ENCODE assay signal across 1 cellular context in the genomic region with DNA sequence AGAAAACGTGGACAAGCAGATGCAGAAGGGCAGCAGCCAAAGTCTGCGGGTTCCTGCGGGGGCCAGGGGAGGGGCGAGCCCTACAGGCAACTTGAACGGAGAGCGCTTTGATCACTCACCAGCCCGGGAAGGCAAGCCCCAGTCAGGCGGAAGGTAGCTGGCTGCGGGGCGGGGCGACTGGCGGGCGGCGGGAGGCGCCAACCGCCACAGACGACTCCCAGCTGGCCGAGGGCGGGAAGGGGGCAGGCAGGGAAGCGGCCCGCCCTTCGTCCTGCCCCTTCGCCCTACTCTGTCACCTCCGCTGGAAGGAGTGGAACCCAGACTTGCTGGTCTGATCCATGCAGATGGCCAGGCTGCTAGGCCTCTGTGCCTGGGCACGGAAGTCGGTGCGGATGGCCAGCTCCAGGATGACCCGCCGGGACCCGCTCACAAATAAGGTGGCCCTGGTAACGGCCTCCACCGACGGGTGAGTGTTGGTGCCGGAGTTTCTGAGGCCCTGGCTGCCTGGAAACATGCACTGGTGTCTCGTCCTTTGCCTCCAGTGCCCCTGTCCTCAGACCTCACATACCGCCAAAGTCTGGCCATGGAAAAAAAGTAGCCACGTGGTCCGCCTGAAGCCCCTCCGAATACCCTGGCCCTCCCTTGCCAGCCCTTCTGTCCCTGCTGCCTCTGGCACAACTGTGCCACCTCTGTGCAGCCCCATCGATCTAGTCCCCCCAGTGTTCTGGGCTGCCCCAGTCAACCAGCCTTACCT.
A peak's percentile ranks its signal among the peaks of the same experiment; 100 is the strongest.
TF ChIP-seq lines count a peak whose summit lies in the region.
"Not testable (repeated sequence)": the region's sequence is repeated elsewhere in the genome, so short reads cannot be mapped to it uniquely, and the experiment has no call there.

A gene (plus strand): TSS at position 320 of the 754 bp plus-strand sequence. CDS start 19 bp downstream, at position 339.

TF ChIP-seq in HepG2, 621 proteins besides CTCF, POLR2A, EP300 and RAD21 (continued from another document and continues in another):
- TF ChIP-seq, protein P1, sequence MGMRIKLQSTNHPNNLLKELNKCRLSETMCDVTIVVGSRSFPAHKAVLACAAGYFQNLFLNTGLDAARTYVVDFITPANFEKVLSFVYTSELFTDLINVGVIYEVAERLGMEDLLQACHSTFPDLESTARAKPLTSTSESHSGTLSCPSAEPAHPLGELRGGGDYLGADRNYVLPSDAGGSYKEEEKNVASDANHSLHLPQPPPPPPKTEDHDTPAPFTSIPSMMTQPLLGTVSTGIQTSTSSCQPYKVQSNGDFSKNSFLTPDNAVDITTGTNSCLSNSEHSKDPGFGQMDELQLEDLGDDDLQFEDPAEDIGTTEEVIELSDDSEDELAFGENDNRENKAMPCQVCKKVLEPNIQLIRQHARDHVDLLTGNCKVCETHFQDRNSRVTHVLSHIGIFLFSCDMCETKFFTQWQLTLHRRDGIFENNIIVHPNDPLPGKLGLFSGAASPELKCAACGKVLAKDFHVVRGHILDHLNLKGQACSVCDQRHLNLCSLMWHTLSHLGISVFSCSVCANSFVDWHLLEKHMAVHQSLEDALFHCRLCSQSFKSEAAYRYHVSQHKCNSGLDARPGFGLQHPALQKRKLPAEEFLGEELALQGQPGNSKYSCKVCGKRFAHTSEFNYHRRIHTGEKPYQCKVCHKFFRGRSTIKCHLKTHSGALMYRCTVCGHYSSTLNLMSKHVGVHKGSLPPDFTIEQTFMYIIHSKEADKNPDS (CRISPR knock-in tag; IDR thresholded peaks at IDR 0.05), result 0 out of 2 replicates have a peak, but pooled peaks have one; percentile 64
- TF ChIP-seq KAT7 (CRISPR knock-in tag; IDR thresholded peaks at IDR 0.05; ENCODE audit: borderline replicate concordance) (peak; percentile 93), ZNF160 (CRISPR knock-in tag; IDR thresholded peaks at IDR 0.05) (peak; percentile 68; the same call in 1 of the 2 replicates), ZNF44 (CRISPR knock-in tag; IDR thresholded peaks at IDR 0.05) (peak; percentile 95), RFXAP (CRISPR knock-in tag; IDR thresholded peaks at IDR 0.05; ENCODE audit: borderline replicate concordance) (peak; percentile 77; the same call in 1 of the 2 replicates), ZNF501 (CRISPR knock-in tag; IDR thresholded peaks at IDR 0.05) (peak; percentile 81), DPF2 (CRISPR knock-in tag; IDR thresholded peaks at IDR 0.05; ENCODE audit: borderline replicate concordance, low read depth) (0 out of 2 replicates have a peak, but pooled peaks have one; percentile 19), ZNF558 (CRISPR knock-in tag; IDR thresholded peaks at IDR 0.05; ENCODE audit: borderline replicate concordance) (peak; percentile 81; the same call in 1 of the 2 replicates), ZBTB21 (CRISPR knock-in tag; IDR thresholded peaks at IDR 0.05) (0 out of 2 replicates have a peak, but pooled peaks have one; percentile 14), GABPB1 (CRISPR knock-in tag; IDR thresholded peaks at IDR 0.05) (peak; percentile 88), GATAD2A (CRISPR knock-in tag; IDR thresholded peaks at IDR 0.05) (0 out of 2 replicates have a peak, but pooled peaks have one; percentile 29), TMF1 (CRISPR knock-in tag; IDR thresholded peaks at IDR 0.05; ENCODE audit: low read depth) (peak; percentile 39; the same call in 1 of the 2 replicates), ZNF605 (CRISPR knock-in tag; IDR thresholded peaks at IDR 0.05) (peak; percentile 33; the same call in 1 of the 2 replicates), ZNF547 (CRISPR knock-in tag; IDR thresholded peaks at IDR 0.05) (peak; percentile 98), HOXA5 (CRISPR knock-in tag; IDR thresholded peaks at IDR 0.05) (peak; percentile 39; the same call in 1 of the 2 replicates), TAF1 (CRISPR knock-in tag; IDR thresholded peaks at IDR 0.05) (peak; percentile 85)
- TF ChIP-seq, protein P2, sequence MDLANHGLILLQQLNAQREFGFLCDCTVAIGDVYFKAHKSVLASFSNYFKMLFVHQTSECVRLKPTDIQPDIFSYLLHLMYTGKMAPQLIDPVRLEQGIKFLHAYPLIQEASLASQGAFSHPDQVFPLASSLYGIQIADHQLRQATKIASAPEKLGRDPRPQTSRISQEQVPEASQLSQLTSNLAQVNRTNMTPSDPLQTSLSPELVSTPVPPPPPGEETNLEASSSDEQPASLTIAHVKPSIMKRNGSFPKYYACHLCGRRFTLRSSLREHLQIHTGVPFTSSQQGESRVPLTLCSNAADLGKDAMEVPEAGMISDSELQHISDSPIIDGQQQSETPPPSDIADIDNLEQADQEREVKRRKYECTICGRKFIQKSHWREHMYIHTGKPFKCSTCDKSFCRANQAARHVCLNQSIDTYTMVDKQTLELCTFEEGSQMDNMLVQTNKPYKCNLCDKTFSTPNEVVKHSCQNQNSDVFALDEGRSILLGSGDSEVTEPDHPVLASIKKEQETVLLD (CRISPR knock-in tag; IDR thresholded peaks at IDR 0.05; ENCODE audit: low read depth), result 0 out of 2 replicates have a peak, but pooled peaks have one; percentile 25
- TF ChIP-seq, protein P3, sequence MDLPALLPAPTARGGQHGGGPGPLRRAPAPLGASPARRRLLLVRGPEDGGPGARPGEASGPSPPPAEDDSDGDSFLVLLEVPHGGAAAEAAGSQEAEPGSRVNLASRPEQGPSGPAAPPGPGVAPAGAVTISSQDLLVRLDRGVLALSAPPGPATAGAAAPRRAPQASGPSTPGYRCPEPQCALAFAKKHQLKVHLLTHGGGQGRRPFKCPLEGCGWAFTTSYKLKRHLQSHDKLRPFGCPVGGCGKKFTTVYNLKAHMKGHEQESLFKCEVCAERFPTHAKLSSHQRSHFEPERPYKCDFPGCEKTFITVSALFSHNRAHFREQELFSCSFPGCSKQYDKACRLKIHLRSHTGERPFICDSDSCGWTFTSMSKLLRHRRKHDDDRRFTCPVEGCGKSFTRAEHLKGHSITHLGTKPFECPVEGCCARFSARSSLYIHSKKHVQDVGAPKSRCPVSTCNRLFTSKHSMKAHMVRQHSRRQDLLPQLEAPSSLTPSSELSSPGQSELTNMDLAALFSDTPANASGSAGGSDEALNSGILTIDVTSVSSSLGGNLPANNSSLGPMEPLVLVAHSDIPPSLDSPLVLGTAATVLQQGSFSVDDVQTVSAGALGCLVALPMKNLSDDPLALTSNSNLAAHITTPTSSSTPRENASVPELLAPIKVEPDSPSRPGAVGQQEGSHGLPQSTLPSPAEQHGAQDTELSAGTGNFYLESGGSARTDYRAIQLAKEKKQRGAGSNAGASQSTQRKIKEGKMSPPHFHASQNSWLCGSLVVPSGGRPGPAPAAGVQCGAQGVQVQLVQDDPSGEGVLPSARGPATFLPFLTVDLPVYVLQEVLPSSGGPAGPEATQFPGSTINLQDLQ (CRISPR knock-in tag; IDR thresholded peaks at IDR 0.05), result peak; percentile 93
- TF ChIP-seq, protein P4, sequence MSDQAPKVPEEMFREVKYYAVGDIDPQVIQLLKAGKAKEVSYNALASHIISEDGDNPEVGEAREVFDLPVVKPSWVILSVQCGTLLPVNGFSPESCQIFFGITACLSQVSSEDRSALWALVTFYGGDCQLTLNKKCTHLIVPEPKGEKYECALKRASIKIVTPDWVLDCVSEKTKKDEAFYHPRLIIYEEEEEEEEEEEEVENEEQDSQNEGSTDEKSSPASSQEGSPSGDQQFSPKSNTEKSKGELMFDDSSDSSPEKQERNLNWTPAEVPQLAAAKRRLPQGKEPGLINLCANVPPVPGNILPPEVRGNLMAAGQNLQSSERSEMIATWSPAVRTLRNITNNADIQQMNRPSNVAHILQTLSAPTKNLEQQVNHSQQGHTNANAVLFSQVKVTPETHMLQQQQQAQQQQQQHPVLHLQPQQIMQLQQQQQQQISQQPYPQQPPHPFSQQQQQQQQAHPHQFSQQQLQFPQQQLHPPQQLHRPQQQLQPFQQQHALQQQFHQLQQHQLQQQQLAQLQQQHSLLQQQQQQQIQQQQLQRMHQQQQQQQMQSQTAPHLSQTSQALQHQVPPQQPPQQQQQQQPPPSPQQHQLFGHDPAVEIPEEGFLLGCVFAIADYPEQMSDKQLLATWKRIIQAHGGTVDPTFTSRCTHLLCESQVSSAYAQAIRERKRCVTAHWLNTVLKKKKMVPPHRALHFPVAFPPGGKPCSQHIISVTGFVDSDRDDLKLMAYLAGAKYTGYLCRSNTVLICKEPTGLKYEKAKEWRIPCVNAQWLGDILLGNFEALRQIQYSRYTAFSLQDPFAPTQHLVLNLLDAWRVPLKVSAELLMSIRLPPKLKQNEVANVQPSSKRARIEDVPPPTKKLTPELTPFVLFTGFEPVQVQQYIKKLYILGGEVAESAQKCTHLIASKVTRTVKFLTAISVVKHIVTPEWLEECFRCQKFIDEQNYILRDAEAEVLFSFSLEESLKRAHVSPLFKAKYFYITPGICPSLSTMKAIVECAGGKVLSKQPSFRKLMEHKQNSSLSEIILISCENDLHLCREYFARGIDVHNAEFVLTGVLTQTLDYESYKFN (CRISPR knock-in tag; conservative IDR thresholded peaks at IDR 0.05), result peak; percentile 70
- TF ChIP-seq, protein P5, sequence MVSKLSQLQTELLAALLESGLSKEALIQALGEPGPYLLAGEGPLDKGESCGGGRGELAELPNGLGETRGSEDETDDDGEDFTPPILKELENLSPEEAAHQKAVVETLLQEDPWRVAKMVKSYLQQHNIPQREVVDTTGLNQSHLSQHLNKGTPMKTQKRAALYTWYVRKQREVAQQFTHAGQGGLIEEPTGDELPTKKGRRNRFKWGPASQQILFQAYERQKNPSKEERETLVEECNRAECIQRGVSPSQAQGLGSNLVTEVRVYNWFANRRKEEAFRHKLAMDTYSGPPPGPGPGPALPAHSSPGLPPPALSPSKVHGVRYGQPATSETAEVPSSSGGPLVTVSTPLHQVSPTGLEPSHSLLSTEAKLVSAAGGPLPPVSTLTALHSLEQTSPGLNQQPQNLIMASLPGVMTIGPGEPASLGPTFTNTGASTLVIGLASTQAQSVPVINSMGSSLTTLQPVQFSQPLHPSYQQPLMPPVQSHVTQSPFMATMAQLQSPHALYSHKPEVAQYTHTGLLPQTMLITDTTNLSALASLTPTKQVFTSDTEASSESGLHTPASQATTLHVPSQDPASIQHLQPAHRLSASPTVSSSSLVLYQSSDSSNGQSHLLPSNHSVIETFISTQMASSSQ (IDR thresholded peaks at IDR 0.05; ENCODE audit: low read depth), result not testable (repeated sequence)
- TF ChIP-seq, protein P5 (CRISPR knock-in tag; IDR thresholded peaks at IDR 0.05; ENCODE audit: borderline replicate concordance), result peak; percentile 67; the same call in 1 of the 2 replicates
- TF ChIP-seq, protein P6, sequence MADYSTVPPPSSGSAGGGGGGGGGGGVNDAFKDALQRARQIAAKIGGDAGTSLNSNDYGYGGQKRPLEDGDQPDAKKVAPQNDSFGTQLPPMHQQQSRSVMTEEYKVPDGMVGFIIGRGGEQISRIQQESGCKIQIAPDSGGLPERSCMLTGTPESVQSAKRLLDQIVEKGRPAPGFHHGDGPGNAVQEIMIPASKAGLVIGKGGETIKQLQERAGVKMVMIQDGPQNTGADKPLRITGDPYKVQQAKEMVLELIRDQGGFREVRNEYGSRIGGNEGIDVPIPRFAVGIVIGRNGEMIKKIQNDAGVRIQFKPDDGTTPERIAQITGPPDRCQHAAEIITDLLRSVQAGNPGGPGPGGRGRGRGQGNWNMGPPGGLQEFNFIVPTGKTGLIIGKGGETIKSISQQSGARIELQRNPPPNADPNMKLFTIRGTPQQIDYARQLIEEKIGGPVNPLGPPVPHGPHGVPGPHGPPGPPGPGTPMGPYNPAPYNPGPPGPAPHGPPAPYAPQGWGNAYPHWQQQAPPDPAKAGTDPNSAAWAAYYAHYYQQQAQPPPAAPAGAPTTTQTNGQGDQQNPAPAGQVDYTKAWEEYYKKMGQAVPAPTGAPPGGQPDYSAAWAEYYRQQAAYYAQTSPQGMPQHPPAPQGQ (CRISPR knock-in tag; IDR thresholded peaks at IDR 0.05; ENCODE audit: borderline replicate concordance), result peak; percentile 98
- TF ChIP-seq, protein P7, sequence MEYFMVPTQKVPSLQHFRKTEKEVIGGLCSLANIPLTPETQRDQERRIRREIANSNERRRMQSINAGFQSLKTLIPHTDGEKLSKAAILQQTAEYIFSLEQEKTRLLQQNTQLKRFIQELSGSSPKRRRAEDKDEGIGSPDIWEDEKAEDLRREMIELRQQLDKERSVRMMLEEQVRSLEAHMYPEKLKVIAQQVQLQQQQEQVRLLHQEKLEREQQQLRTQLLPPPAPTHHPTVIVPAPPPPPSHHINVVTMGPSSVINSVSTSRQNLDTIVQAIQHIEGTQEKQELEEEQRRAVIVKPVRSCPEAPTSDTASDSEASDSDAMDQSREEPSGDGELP (IDR thresholded peaks at IDR 0.05; ENCODE audit: borderline replicate concordance, low read depth), result peak; percentile 98
- TF ChIP-seq, protein P8, sequence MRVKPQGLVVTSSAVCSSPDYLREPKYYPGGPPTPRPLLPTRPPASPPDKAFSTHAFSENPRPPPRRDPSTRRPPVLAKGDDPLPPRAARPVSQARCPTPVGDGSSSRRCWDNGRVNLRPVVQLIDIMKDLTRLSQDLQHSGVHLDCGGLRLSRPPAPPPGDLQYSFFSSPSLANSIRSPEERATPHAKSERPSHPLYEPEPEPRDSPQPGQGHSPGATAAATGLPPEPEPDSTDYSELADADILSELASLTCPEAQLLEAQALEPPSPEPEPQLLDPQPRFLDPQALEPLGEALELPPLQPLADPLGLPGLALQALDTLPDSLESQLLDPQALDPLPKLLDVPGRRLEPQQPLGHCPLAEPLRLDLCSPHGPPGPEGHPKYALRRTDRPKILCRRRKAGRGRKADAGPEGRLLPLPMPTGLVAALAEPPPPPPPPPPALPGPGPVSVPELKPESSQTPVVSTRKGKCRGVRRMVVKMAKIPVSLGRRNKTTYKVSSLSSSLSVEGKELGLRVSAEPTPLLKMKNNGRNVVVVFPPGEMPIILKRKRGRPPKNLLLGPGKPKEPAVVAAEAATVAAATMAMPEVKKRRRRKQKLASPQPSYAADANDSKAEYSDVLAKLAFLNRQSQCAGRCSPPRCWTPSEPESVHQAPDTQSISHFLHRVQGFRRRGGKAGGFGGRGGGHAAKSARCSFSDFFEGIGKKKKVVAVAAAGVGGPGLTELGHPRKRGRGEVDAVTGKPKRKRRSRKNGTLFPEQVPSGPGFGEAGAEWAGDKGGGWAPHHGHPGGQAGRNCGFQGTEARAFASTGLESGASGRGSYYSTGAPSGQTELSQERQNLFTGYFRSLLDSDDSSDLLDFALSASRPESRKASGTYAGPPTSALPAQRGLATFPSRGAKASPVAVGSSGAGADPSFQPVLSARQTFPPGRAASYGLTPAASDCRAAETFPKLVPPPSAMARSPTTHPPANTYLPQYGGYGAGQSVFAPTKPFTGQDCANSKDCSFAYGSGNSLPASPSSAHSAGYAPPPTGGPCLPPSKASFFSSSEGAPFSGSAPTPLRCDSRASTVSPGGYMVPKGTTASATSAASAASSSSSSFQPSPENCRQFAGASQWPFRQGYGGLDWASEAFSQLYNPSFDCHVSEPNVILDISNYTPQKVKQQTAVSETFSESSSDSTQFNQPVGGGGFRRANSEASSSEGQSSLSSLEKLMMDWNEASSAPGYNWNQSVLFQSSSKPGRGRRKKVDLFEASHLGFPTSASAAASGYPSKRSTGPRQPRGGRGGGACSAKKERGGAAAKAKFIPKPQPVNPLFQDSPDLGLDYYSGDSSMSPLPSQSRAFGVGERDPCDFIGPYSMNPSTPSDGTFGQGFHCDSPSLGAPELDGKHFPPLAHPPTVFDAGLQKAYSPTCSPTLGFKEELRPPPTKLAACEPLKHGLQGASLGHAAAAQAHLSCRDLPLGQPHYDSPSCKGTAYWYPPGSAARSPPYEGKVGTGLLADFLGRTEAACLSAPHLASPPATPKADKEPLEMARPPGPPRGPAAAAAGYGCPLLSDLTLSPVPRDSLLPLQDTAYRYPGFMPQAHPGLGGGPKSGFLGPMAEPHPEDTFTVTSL (CRISPR knock-in tag; IDR thresholded peaks at IDR 0.05; ENCODE audit: borderline replicate concordance), result peak; percentile 70; the same call in 1 of the 2 replicates
